Comparison of ENCODE assay signal across 29 cellular contexts in genomic region chr10:42928064-42928463, GRCh38.
"Had no signal": no experiment of that assay in that cellular context is flagged by ENCODE, and none has a peak within 500 bp of the region (broad histone marks: within the 10 kb centered on the region; RNA-seq: fewer than 3 reads in every experiment).

No MANE protein-coding gene starts in this region.

- H3K4me3 ChIP-seq: ascending aorta, breast epithelium, cardiac muscle cell, colonic mucosa had no signal

- H3K36me3 ChIP-seq: ascending aorta, breast epithelium, cardiac muscle cell, colonic mucosa, WERI-Rb-1 had no signal

- H3K36me3 Mint-ChIP-seq: activated naive CD4-positive, alpha-beta T cell treated with anti-CD3 and anti-CD28 coated beads, Interleukin-2, amount 10 ng/mL, durations not matched to agents 7 days and 5 days; activated naive CD4-positive, alpha-beta T cell treated with anti-CD3 and anti-CD28 coated beads, Interleukin-2, amount 50 U/mL, for 72 hours; activated naive CD8-positive, alpha-beta T cell treated with anti-CD3 and anti-CD28 coated beads, Interleukin-2, amount 10 ng/mL, durations not matched to agents 7 days and 5 days; brain had no signal

- DNase-seq: activated B cell treated with CpG ODN at 0.5 μM for 24 hours; activated CD4-positive, alpha-beta T cell treated with anti-CD3 and anti-CD28 coated beads for 48 hours; activated CD4-positive, alpha-beta T cell treated with anti-CD3 and anti-CD28 coated beads, Interleukin-2, amount 50 U/mL, for 1 hour; activated CD4-positive, alpha-beta T cell treated with anti-CD3 and anti-CD28 coated beads, Interleukin-2, amount 50 U/mL, for 48 hours; activated CD8-positive, alpha-beta memory T cell treated with anti-CD3 and anti-CD28 coated beads, Interleukin-2, amount 50 U/mL, for 48 hours; activated effector memory CD4-positive, alpha-beta T cell treated with anti-CD3 and anti-CD28 coated beads, Interleukin-2, amount 50 U/mL, for 16 hours; activated naive CD4-positive, alpha-beta T cell treated with anti-CD3 and anti-CD28 coated beads, Interleukin-2, amount 10 ng/mL, durations not matched to agents 7 days and 5 days; activated naive CD8-positive, alpha-beta T cell treated with anti-CD3 and anti-CD28 coated beads, Interleukin-2, amount 10 ng/mL, durations not matched to agents 7 days and 5 days; activated T-cell treated with anti-CD3 and anti-CD28 coated beads for 4 hours; activated T-cell treated with anti-CD3 and anti-CD28 coated beads, Interleukin-2, amount 50 U/mL, for 24 hours; central memory CD4-positive, alpha-beta T cell; cerebellar nuclear complex; colonic mucosa; effector memory CD4-positive, alpha-beta T cell; endodermal cell; foreskin fibroblast; T-helper 1 cell; T-helper 17 cell; T1000; WERI-Rb-1 had no signal

- H3K9me3 Mint-ChIP-seq: activated naive CD4-positive, alpha-beta T cell treated with anti-CD3 and anti-CD28 coated beads, Interleukin-2, amount 10 ng/mL, durations not matched to agents 7 days and 5 days; activated T-helper 17 cell treated with anti-CD3 and anti-CD28 coated beads, Interleukin-2, amount 50 U/mL, for 72 hours; endodermal cell; T-helper 2 cell treated with Interferon-gamma antibody and Interleukin-4, amounts not matched to agents 5 μg/mL and 100 μg/mL, for 36 hours had no signal

- H3K9me3 ChIP-seq: ascending aorta, breast epithelium, colonic mucosa had no signal

- H3K4me1 Mint-ChIP-seq: activated T-helper 17 cell treated with anti-CD3 and anti-CD28 coated beads, Interleukin-2, amount 50 U/mL, for 72 hours had no signal

- H3K4me1 ChIP-seq: ascending aorta, breast epithelium, colonic mucosa had no signal

- H3K27ac Mint-ChIP-seq: activated B cell treated with CpG ODN at 0.5 μM for 24 hours; activated naive CD4-positive, alpha-beta T cell treated with anti-CD3 and anti-CD28 coated beads, Interleukin-2, amount 10 ng/mL, durations not matched to agents 7 days and 5 days; activated naive CD4-positive, alpha-beta T cell treated with anti-CD3 and anti-CD28 coated beads, Interleukin-2, amount 50 U/mL, for 72 hours; activated naive CD8-positive, alpha-beta T cell treated with anti-CD3 and anti-CD28 coated beads, Interleukin-2, amount 10 ng/mL, durations not matched to agents 7 days and 5 days; activated T-cell treated with anti-CD3 and anti-CD28 coated beads, Interleukin-2, amount 50 U/mL, for 24 hours; activated T-helper 17 cell treated with anti-CD3 and anti-CD28 coated beads, Interleukin-2, amount 50 U/mL, for 72 hours; brain; endodermal cell; T-helper 17 cell; T-helper 2 cell treated with Interferon-gamma antibody and Interleukin-4, amounts not matched to agents 5 μg/mL and 100 μg/mL, for 36 hours had no signal

- H3K4me3 Mint-ChIP-seq: activated B cell treated with CpG ODN at 0.5 μM for 24 hours; activated naive CD4-positive, alpha-beta T cell treated with anti-CD3 and anti-CD28 coated beads, Interleukin-2, amount 10 ng/mL, durations not matched to agents 7 days and 5 days; activated naive CD8-positive, alpha-beta T cell treated with anti-CD3 and anti-CD28 coated beads, Interleukin-2, amount 10 ng/mL, durations not matched to agents 7 days and 5 days; activated T-cell treated with anti-CD3 and anti-CD28 coated beads, Interleukin-2, amount 50 U/mL, for 24 hours; activated T-helper 17 cell treated with anti-CD3 and anti-CD28 coated beads, Interleukin-2, amount 50 U/mL, for 72 hours; brain; endodermal cell; T-helper 17 cell; T-helper 2 cell treated with Interferon-gamma antibody and Interleukin-4, amounts not matched to agents 5 μg/mL and 100 μg/mL, for 36 hours had no signal

- H3K27ac ChIP-seq: ascending aorta, breast epithelium, cardiac muscle cell, colonic mucosa, WERI-Rb-1 had no signal

- H3K27me3 ChIP-seq: colonic mucosa had no signal

- ATAC-seq: activated CD4-positive, CD25-positive, alpha-beta regulatory T cell treated with anti-CD3 and anti-CD28 coated beads, Interleukin-2, amount 50 U/mL, for 24 hours; activated naive CD4-positive, alpha-beta T cell treated with anti-CD3 and anti-CD28 coated beads, Interleukin-2, amount 50 U/mL, for 72 hours; activated T-helper 17 cell treated with anti-CD3 and anti-CD28 coated beads, Interleukin-2, amount 50 U/mL, for 72 hours; esophagus mucosa; T-helper 17 cell had no signal
